Comparison of ENCODE assay signal across 14 cellular contexts in the genomic region with DNA sequence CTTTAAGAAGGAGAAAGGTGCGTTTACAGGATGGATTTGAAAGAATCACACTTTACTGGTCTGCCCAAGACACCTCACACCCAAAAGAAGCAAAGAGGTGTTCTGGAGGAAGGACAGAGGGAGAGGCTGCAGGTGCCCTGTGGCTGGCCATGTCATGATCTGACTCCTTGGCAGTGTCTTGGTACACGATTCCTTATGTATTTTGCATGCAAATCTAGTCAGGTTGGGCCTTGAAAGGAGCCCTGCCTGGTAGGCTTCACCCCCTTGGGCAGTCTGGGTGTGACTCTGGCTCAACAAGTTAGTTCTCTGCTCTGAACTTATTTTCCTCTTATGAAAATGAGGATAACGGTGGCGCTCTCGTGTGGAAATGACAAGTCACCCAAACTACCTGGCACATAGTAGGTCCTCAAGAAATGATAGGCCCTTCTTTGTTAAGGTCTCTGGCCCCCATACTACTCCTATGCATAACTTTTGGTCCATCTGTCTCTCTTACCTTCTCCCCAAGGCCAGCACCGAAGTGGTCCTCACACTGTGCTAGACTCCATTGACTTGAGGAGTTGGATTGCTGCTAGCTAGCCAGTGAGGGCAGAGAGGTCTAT.
DNase-seq lines count a peak whose midpoint lies in the region; ATAC-seq and TF ChIP-seq lines count a peak whose summit lies in the region.
"Had no signal": no experiment of that assay in that cellular context is flagged by ENCODE, and none has a peak within 500 bp of the region (broad histone marks: within the 10 kb centered on the region; RNA-seq: fewer than 3 reads in every experiment).

No MANE protein-coding gene starts in this region.

- no peak for DNase-seq in IMR-90
- DNase-seq in choroid plexus epithelial cell (ENCODE audit: low read depth), result no peak
- DNase-seq in mesenchymal stem cell, result no peak
- no peak for DNase-seq in adrenal gland
- no peak for DNase-seq in CD8-positive, alpha-beta T cell
- DNase-seq: activated CD4-positive, alpha-beta T cell treated with anti-CD3 and anti-CD28 coated beads, Interleukin-2, amount 50 U/mL, for 48 hours; EL; SIG-M5; stimulated activated CD8-positive, alpha-beta memory T cell treated with anti-CD3 and anti-CD28 coated beads, Interleukin-4, amount 100 ng/mL, for 48 hours had no signal

- H3K27ac ChIP-seq in IMR-90 (ENCODE audit: insufficient read depth, low read length) (no peak overlapping the region), mesenchymal stem cell (ENCODE audit: low read length, poor library complexity, severe bottlenecking) (no peak overlapping the region), stomach smooth muscle (ENCODE audit: low read length) (peak overlapping the region; percentile 81), adrenal gland (no peak overlapping the region)
- H3K27ac ChIP-seq in CD8-positive, alpha-beta T cell (ENCODE audit: low read depth, low read length), result no peak overlapping the region
- H3K27ac ChIP-seq: body of pancreas, pancreas had no signal

- H3K4me3 ChIP-seq in IMR-90 (ENCODE audit: insufficient read depth, low read depth, low read length) (no peak overlapping the region), choroid plexus epithelial cell (ENCODE audit: low read depth, low read length) (peak overlapping the region; percentile 58), mesenchymal stem cell (ENCODE audit: insufficient read depth in 1 of 2, low read depth in 1 of 2, low read length in 2 of 2) (peak overlapping the region in 1 of 2 experiments; percentile 69), stomach smooth muscle (ENCODE audit: low read length in 2 of 2) (peak overlapping the region; percentile 61 to 69), adrenal gland (peak overlapping the region in 1 of 4 donors; percentile 46)
- no peak overlapping the region for H3K4me3 ChIP-seq in CD8-positive, alpha-beta T cell (ENCODE audit: low read depth, low read length)
- H3K4me3 ChIP-seq: body of pancreas, lung had no signal

- no peak overlapping the region for H4K5ac ChIP-seq in IMR-90 (ENCODE audit: low read depth, low read length)

- TF ChIP-seq POLR2A in IMR-90 (IDR thresholded peaks at IDR 0.05; ENCODE audit: low read depth, low read length) (no peak), adrenal gland (IDR thresholded peaks at IDR 0.05) (no peak)

- H3K9me3 Mint-ChIP-seq in CD8-positive, alpha-beta T cell, result no peaks in the 10 kb centered on the region

- no peak for TF ChIP-seq RAD21 in IMR-90 (IDR thresholded peaks at IDR 0.05; ENCODE audit: low read length)

- H3K4me1 ChIP-seq in IMR-90 (ENCODE audit: control insufficient read depth, insufficient read depth, low read length), result no peaks in the 10 kb centered on the region
- H3K4me1 ChIP-seq in mesenchymal stem cell (ENCODE audit: control insufficient read depth, insufficient read depth, low read depth, low read length), result peaks cover 6% of the 10 kb centered on the region
- peaks cover 39% of the 10 kb centered on the region for H3K4me1 ChIP-seq in stomach smooth muscle (ENCODE audit: control insufficient read depth, insufficient read depth, low read length)
- peaks cover 4 to 14% of the 10 kb centered on the region in 2 donors for H3K4me1 ChIP-seq in adrenal gland (replicated peaks in 1 of 2)
- no peaks in the 10 kb centered on the region for H3K4me1 ChIP-seq in CD8-positive, alpha-beta T cell (ENCODE audit: insufficient read depth, low read length)
- H3K4me1 ChIP-seq: pancreas had no signal

- H3K9ac ChIP-seq in IMR-90 (ENCODE audit: low read depth, low read length), result no peak overlapping the region
- H3K9ac ChIP-seq in mesenchymal stem cell (ENCODE audit: low read length), result peak overlapping the region; percentile 54
- H3K9ac ChIP-seq in stomach smooth muscle (ENCODE audit: low read length in 2 of 2), result peak overlapping the region; percentile 47 to 61

- H3K36me3 ChIP-seq in IMR-90 (ENCODE audit: control insufficient read depth, insufficient read depth, low read length), result no peaks in the 10 kb centered on the region
- no peaks in the 10 kb centered on the region for H3K36me3 ChIP-seq in mesenchymal stem cell (ENCODE audit: control insufficient read depth in 1 of 2, insufficient read depth in 2 of 2, low read depth in 1 of 2, low read length in 2 of 2)
- no peaks in the 10 kb centered on the region for H3K36me3 ChIP-seq in stomach smooth muscle (ENCODE audit: control insufficient read depth in 2 of 2, insufficient read depth in 2 of 2, low read length in 2 of 2)
- no peaks in the 10 kb centered on the region for H3K36me3 ChIP-seq in adrenal gland (replicated peaks in 1 of 2)
- H3K36me3 ChIP-seq in CD8-positive, alpha-beta T cell (ENCODE audit: insufficient read depth, low read length), result no peaks in the 10 kb centered on the region
- H3K36me3 ChIP-seq: pancreas had no signal

- in situ Hi-C loops in IMR-90 (cut with MboI; ENCODE audit: low sequenced_read_pairs), result no loop called here

- H3K18ac ChIP-seq in IMR-90 (ENCODE audit: low read depth, low read length) (no peak overlapping the region), mesenchymal stem cell (ENCODE audit: low read depth in 1 of 2, low read length in 2 of 2) (no peak overlapping the region)

- H3K23ac ChIP-seq in IMR-90 (ENCODE audit: low read depth, low read length) (no peak overlapping the region), mesenchymal stem cell (ENCODE audit: low read length in 2 of 2) (no peak overlapping the region)

- H4K91ac ChIP-seq in IMR-90 (ENCODE audit: insufficient read depth, low read depth, low read length), result no peak overlapping the region
- H4K91ac ChIP-seq in mesenchymal stem cell (ENCODE audit: low read length), result no peak overlapping the region

- dilution Hi-C loops in IMR-90 (cut with HindIII; ENCODE audit: low sequenced_read_pairs, unreplicated experiment), result no loop called here

- H2BK20ac ChIP-seq in IMR-90 (ENCODE audit: low read depth, low read length), result no peak overlapping the region

- H2AFZ ChIP-seq in IMR-90 (replicated peaks; ENCODE audit: low read length, poor library complexity) (no peak overlapping the region), mesenchymal stem cell (ENCODE audit: low read depth, low read length) (no peak overlapping the region)

- H3K4me1 Mint-ChIP-seq in CD8-positive, alpha-beta T cell (ENCODE audit: low read depth), result peaks cover 7% of the 10 kb centered on the region

- H2BK15ac ChIP-seq in IMR-90 (ENCODE audit: low read depth, low read length), result no peak overlapping the region
- no peak overlapping the region for H2BK15ac ChIP-seq in mesenchymal stem cell (ENCODE audit: low read depth, poor library complexity, severe bottlenecking)

- H3K4me3 Mint-ChIP-seq in CD8-positive, alpha-beta T cell, result no peak overlapping the region

- H3K27me3 ChIP-seq in IMR-90 (ENCODE audit: control insufficient read depth, insufficient read depth, low read length), result peaks cover 3% of the 10 kb centered on the region; the same call in 1 of the 2 replicates
- H3K27me3 ChIP-seq in mesenchymal stem cell (ENCODE audit: control insufficient read depth in 1 of 2, insufficient read depth in 1 of 2, low read length in 2 of 2), result peaks cover 0 to 14% of the 10 kb centered on the region in 2 experiments
- H3K27me3 ChIP-seq in stomach smooth muscle (ENCODE audit: control insufficient read depth in 1 of 2, insufficient read depth in 2 of 2, low read length in 2 of 2), result no peaks in the 10 kb centered on the region
- H3K27me3 ChIP-seq in adrenal gland, result no peaks in the 10 kb centered on the region
- H3K27me3 ChIP-seq in CD8-positive, alpha-beta T cell (ENCODE audit: insufficient read depth, low read length), result no peaks in the 10 kb centered on the region
- H3K27me3 ChIP-seq: body of pancreas, pancreas had no signal

- no peaks in the 10 kb centered on the region for H4K20me1 ChIP-seq in IMR-90 (ENCODE audit: insufficient read depth, low read length)

- TF ChIP-seq CTCF in IMR-90 (conservative IDR thresholded peaks at IDR 0.05; ENCODE audit: low read depth, low read length) (no peak), choroid plexus epithelial cell (conservative IDR thresholded peaks at IDR 0.05; ENCODE audit: low read depth, low read length) (no peak), adrenal gland (IDR thresholded peaks at IDR 0.05) (no peak)
- TF ChIP-seq CTCF in CD8-positive, alpha-beta T cell (IDR thresholded peaks at IDR 0.05), result no peak

- H3K27ac Mint-ChIP-seq in CD8-positive, alpha-beta T cell, result no peak overlapping the region

- CTCF ChIA-PET in IMR-90 (lab: Yijun Ruan, JAX), result no interaction called here
- CTCF ChIA-PET in CD8-positive, alpha-beta T cell (lab: Charles Lee), result no interaction called here

- H3K79me1 ChIP-seq in IMR-90 (ENCODE audit: low read depth in 1 of 2, low read length in 2 of 2), result no peaks in the 10 kb centered on the region
- H3K79me1 ChIP-seq in mesenchymal stem cell (replicated peaks; ENCODE audit: low read length, poor library complexity, severe bottlenecking), result no peaks in the 10 kb centered on the region

- H3K27me3 Mint-ChIP-seq in CD8-positive, alpha-beta T cell (ENCODE audit: low read depth), result no peaks in the 10 kb centered on the region

- no TSS peak for BruUV-seq in IMR-90 (replicated peaks; lab: Mats Ljungman, UMichigan)

- peak overlapping the region; percentile 40; the same call in 1 of the 2 replicates for H3K4me2 ChIP-seq in IMR-90 (ENCODE audit: low read depth, low read length)
- no peak overlapping the region for H3K4me2 ChIP-seq in mesenchymal stem cell (ENCODE audit: low read length, poor library complexity, severe bottlenecking)

- H3K14ac ChIP-seq in IMR-90 (replicated peaks; ENCODE audit: low read depth, low read length) (no peak overlapping the region), mesenchymal stem cell (ENCODE audit: low read length in 2 of 2) (no peak overlapping the region)

- H2BK120ac ChIP-seq in IMR-90 (ENCODE audit: low read depth, low read length), result no peak overlapping the region
- no peak overlapping the region for H2BK120ac ChIP-seq in mesenchymal stem cell (ENCODE audit: low read depth, low read length)

- H2BK12ac ChIP-seq in mesenchymal stem cell (ENCODE audit: low read length in 2 of 2), result no peak overlapping the region

- no CpG with 5 or more reads among the region's 6 CpGs for WGBS in IMR-90 (ENCODE audit: extremely low coverage in 2 of 2, insufficient read length in 1 of 2), 2 experiments
- WGBS in mesenchymal stem cell, result 97% methylated on average over 5 of the region's 6 CpGs
- WGBS in adrenal gland, 4 donors, result 76 to 89% (median 87%) methylated on average over 6 of the region's 6 CpGs

- H2BK5ac ChIP-seq in IMR-90 (ENCODE audit: low read depth, low read length, poor library complexity, severe bottlenecking) (no peak overlapping the region), mesenchymal stem cell (ENCODE audit: low read depth, low read length, poor library complexity, severe bottlenecking) (no peak overlapping the region)

- no peak overlapping the region for H3K56ac ChIP-seq in IMR-90 (ENCODE audit: extremely low read depth, insufficient read depth, low read length)

- intact Hi-C loops in IMR-90 (cut with micrococcal nuclease) (loop anchor here (5.0 kb wide), 1 partner anchor 225 kb away; no protein-coding TSS in a partner anchor), adrenal gland (cut with DNase I) (no loop called here)
- intact Hi-C loops in CD8-positive, alpha-beta T cell (cut with DNase I, micrococcal nuclease), result no loop called here

- POLR2A ChIA-PET in IMR-90 (lab: Charles Lee; ENCODE audit: unreplicated experiment), result no interaction called here
- POLR2A ChIA-PET in CD8-positive, alpha-beta T cell (lab: Charles Lee), result no interaction called here

- ATAC-seq in IMR-90 (ENCODE audit: low read depth) (no peak), HG02938 (IDR thresholded peaks at IDR 0.05; ENCODE audit: unreplicated experiment) (no peak)
- no peak for ATAC-seq in CD8-positive, alpha-beta T cell

- H2AK5ac ChIP-seq in IMR-90 (ENCODE audit: low read depth, low read length), result no peak overlapping the region
- H2AK5ac ChIP-seq in mesenchymal stem cell (ENCODE audit: low read length, severe bottlenecking), result no peak overlapping the region

- peaks cover 19% of the 10 kb centered on the region for H3K36me3 Mint-ChIP-seq in CD8-positive, alpha-beta T cell

- H4K8ac ChIP-seq in IMR-90 (ENCODE audit: low read depth in 2 of 2, low read length in 2 of 2), result no peak overlapping the region
- no peak overlapping the region for H4K8ac ChIP-seq in mesenchymal stem cell (ENCODE audit: low read length)

- H3K9me3 ChIP-seq in IMR-90 (ENCODE audit: control insufficient read depth, insufficient read depth, low read length), result no peaks in the 10 kb centered on the region
- H3K9me3 ChIP-seq in mesenchymal stem cell (ENCODE audit: control insufficient read depth, low read length), result no peaks in the 10 kb centered on the region
- H3K9me3 ChIP-seq in stomach smooth muscle (ENCODE audit: control insufficient read depth in 2 of 2, low read length in 2 of 2), result no peaks in the 10 kb centered on the region
- no peaks in the 10 kb centered on the region for H3K9me3 ChIP-seq in adrenal gland (replicated peaks in 1 of 3)
- H3K9me3 ChIP-seq in CD8-positive, alpha-beta T cell (ENCODE audit: low read length), result no peaks in the 10 kb centered on the region
- H3K9me3 ChIP-seq: body of pancreas, pancreas had no signal

- H3K4ac ChIP-seq in IMR-90 (ENCODE audit: low read depth, low read length), result no peak overlapping the region
- H3K4ac ChIP-seq in mesenchymal stem cell (ENCODE audit: low read depth in 1 of 2, low read length in 2 of 2), result no peak overlapping the region

- no peaks in the 10 kb centered on the region for H3K9me1 ChIP-seq in IMR-90 (ENCODE audit: insufficient read depth, low read length)

- no peak overlapping the region for H2AK9ac ChIP-seq in IMR-90 (replicated peaks; ENCODE audit: low read depth, low read length, poor library complexity)

Comparison
In these comparisons a context has a peak if more than half of its experiments do, and no peak if none do; other contexts are left out.
1. H3K4me3 ChIP-seq: peak in choroid plexus epithelial cell (single experiment) and stomach smooth muscle (2 of 2); none in IMR-90 (single experiment) and CD8-positive, alpha-beta T cell (single experiment).